ENCODE assay signal across 9 cellular contexts in genomic region chr5:27472000-27472763, GRCh38.
A peak's percentile ranks its signal among the peaks of the same experiment; 100 is the strongest.
DNase-seq lines count a peak whose midpoint lies in the region; ATAC-seq and TF ChIP-seq lines count a peak whose summit lies in the region.
"Had no signal": no experiment of that assay in that cellular context is flagged by ENCODE, and none has a peak within 500 bp of the region (broad histone marks: within the 10 kb centered on the region; RNA-seq: fewer than 3 reads in every experiment).

No MANE protein-coding gene starts in this region.

- no peaks in the 10 kb centered on the region for H3K4me1 ChIP-seq in DND-41 (ENCODE audit: insufficient read depth, low read length)
- no peaks in the 10 kb centered on the region for H3K4me1 ChIP-seq in mesenchymal stem cell (ENCODE audit: control insufficient read depth, insufficient read depth, low read depth, low read length)
- H3K4me1 ChIP-seq: pancreas had no signal

- H3K9me3 ChIP-seq in DND-41 (ENCODE audit: insufficient read depth, low read length, severe bottlenecking): peaks cover 12% of the 10 kb centered on the region
- peaks cover 16% of the 10 kb centered on the region for H3K9me3 ChIP-seq in mesenchymal stem cell (ENCODE audit: control insufficient read depth, low read length)
- H3K9me3 ChIP-seq: pancreas had no signal

- H3K4me2 ChIP-seq in DND-41 (ENCODE audit: insufficient read depth, low read length) (no peak overlapping the region), mesenchymal stem cell (ENCODE audit: low read length, poor library complexity, severe bottlenecking) (no peak overlapping the region)

- H2BK15ac ChIP-seq in mesenchymal stem cell (ENCODE audit: low read depth, poor library complexity, severe bottlenecking): no peak overlapping the region

- H3K14ac ChIP-seq in mesenchymal stem cell (ENCODE audit: low read length in 2 of 2): no peak overlapping the region

- H3K23ac ChIP-seq in mesenchymal stem cell (ENCODE audit: low read length in 2 of 2): no peak overlapping the region

- H2AK5ac ChIP-seq in mesenchymal stem cell (ENCODE audit: low read length, severe bottlenecking): no peak overlapping the region

- no peaks in the 10 kb centered on the region for H3K79me2 ChIP-seq in DND-41 (ENCODE audit: insufficient read depth, low read length)

- no peak overlapping the region for H3K27ac ChIP-seq in DND-41 (ENCODE audit: low read length)
- peak overlapping the region; percentile 44 for H3K27ac ChIP-seq in mesenchymal stem cell (ENCODE audit: low read length, poor library complexity, severe bottlenecking)
- H3K27ac ChIP-seq: pancreas had no signal

- H4K8ac ChIP-seq in mesenchymal stem cell (ENCODE audit: low read length): peak overlapping the region; percentile 85

- TF ChIP-seq POLR2A in GM19193 (IDR thresholded peaks at IDR 0.05; ENCODE audit: extremely low read depth, insufficient read depth, insufficient read length): peak; percentile 55

- H3K36me3 ChIP-seq in DND-41 (ENCODE audit: insufficient read depth, low read length) (no peaks in the 10 kb centered on the region), mesenchymal stem cell (ENCODE audit: control insufficient read depth in 1 of 2, insufficient read depth in 2 of 2, low read depth in 1 of 2, low read length in 2 of 2) (peaks cover 0 to 4% of the 10 kb centered on the region in 2 experiments)
- H3K36me3 ChIP-seq: pancreas had no signal

- no peak for TF ChIP-seq CTCF in DND-41 (IDR thresholded peaks at IDR 0.05; ENCODE audit: borderline replicate concordance, extremely low read depth, low read length, poor library complexity, severe bottlenecking)

- H3K4ac ChIP-seq in mesenchymal stem cell (ENCODE audit: low read depth in 1 of 2, low read length in 2 of 2): peak overlapping the region; percentile 65 to 88

- DNase-seq in DND-41 (peak; percentile 16), T1000 (lab: John Stamatoyannopoulos, UW) (peak; percentile 88), mesenchymal stem cell (peak; percentile 93), HuH-7 (ENCODE audit: low spot score) (no peak), mesenteric fat pad (ENCODE audit: low spot score) (no peak)
- DNase-seq in stimulated activated CD4-positive, alpha-beta T cell treated with anti-CD3 and anti-CD28 coated beads, Interleukin-4, amount 100 ng/mL, for 24 hours: no peak

- H3K79me1 ChIP-seq in mesenchymal stem cell (replicated peaks; ENCODE audit: low read length, poor library complexity, severe bottlenecking): no peaks in the 10 kb centered on the region

- H2AFZ ChIP-seq in DND-41 (ENCODE audit: low read depth, low read length) (no peak overlapping the region), mesenchymal stem cell (ENCODE audit: low read depth, low read length) (no peak overlapping the region)

- peak overlapping the region; percentile 84 for H2BK120ac ChIP-seq in mesenchymal stem cell (ENCODE audit: low read depth, low read length)

- ATAC-seq in DND-41 (ENCODE audit: insufficient read depth, low read depth): no peak
- ATAC-seq in HG03354 (IDR thresholded peaks at IDR 0.05; ENCODE audit: poor library complexity, severe bottlenecking, unreplicated experiment): peak; percentile 84

- peak overlapping the region; percentile 39 for H4K91ac ChIP-seq in mesenchymal stem cell (ENCODE audit: low read length)

- peak overlapping the region; percentile 78 to 87 for H3K18ac ChIP-seq in mesenchymal stem cell (ENCODE audit: low read depth in 1 of 2, low read length in 2 of 2)

- 7% methylated on average over 8 of the region's 11 CpGs for WGBS in mesenchymal stem cell

- no peak overlapping the region for H2BK12ac ChIP-seq in mesenchymal stem cell (ENCODE audit: low read length in 2 of 2)

- no peaks in the 10 kb centered on the region for H4K20me1 ChIP-seq in DND-41 (ENCODE audit: insufficient read depth, low read length)

- H3K4me3 ChIP-seq in DND-41 (ENCODE audit: low read depth in 1 of 2, low read length in 2 of 2): no peak overlapping the region
- peak overlapping the region in 1 of 2 experiments; percentile 68 for H3K4me3 ChIP-seq in mesenchymal stem cell (ENCODE audit: insufficient read depth in 1 of 2, low read depth in 1 of 2, low read length in 2 of 2)
- H3K4me3 ChIP-seq: pancreas had no signal

- no peak overlapping the region for H2BK5ac ChIP-seq in mesenchymal stem cell (ENCODE audit: low read depth, low read length, poor library complexity, severe bottlenecking)

- H3K27me3 ChIP-seq in DND-41 (ENCODE audit: insufficient read depth, low read length, poor library complexity): no peaks in the 10 kb centered on the region
- no peaks in the 10 kb centered on the region for H3K27me3 ChIP-seq in mesenchymal stem cell (ENCODE audit: control insufficient read depth in 1 of 2, insufficient read depth in 1 of 2, low read length in 2 of 2)
- H3K27me3 ChIP-seq: pancreas had no signal

- H3K9ac ChIP-seq in DND-41 (ENCODE audit: low read depth, low read length) (no peak overlapping the region), mesenchymal stem cell (ENCODE audit: low read length) (peak overlapping the region; percentile 59)

Comparison
In these comparisons a context has a peak if more than half of its experiments do, and no peak if none do; other contexts are left out.
1. DNase-seq: peak in DND-41 (single experiment), T1000 (single experiment) and mesenchymal stem cell (single experiment); none in HuH-7 (single experiment), stimulated activated CD4-positive, alpha-beta T cell treated with anti-CD3 and anti-CD28 coated beads, Interleukin-4, amount 100 ng/mL, for 24 hours (single experiment) and mesenteric fat pad (single experiment).